In genomic region chr1:231053493-231054162, GRCh38 we compare ENCODE assay signal across 8 cellular contexts. TPM values are rescaled to one million over a fixed set of nuclear protein-coding genes. Genes with fewer than 3 reads are reported as not detected.
DNase-seq lines count a peak whose midpoint lies in the region; ATAC-seq, FAIRE-seq and TF ChIP-seq lines count a peak whose summit lies in the region.

No MANE protein-coding gene starts in this region.

- peak; percentile 85 for TF ChIP-seq EP300 in K562 (IDR thresholded peaks at IDR 0.05; ENCODE audit: low read length)

- no peaks in the 10 kb centered on the region for H3K9me1 ChIP-seq in K562 (ENCODE audit: control insufficient read depth, insufficient read depth, low read length)

- H3K9me3 ChIP-seq in K562 (replicated peaks; ENCODE audit: control insufficient read depth, insufficient read depth, low read depth, low read length): peaks cover 2% of the 10 kb centered on the region; the same call in 1 of the 2 replicates
- no peaks in the 10 kb centered on the region for H3K9me3 ChIP-seq in mucosa of descending colon

- peak in 1 of 2 experiments; percentile 37; a peak in 2 of 4 replicates for TF ChIP-seq RAD21 in K562 (CRISPR knock-in tag; conservative IDR thresholded peaks at IDR 0.05 in 1 of 2, IDR thresholded peaks at IDR 0.05 in 1 of 2)

- peak; percentile 90 for ATAC-seq in GM21367 (IDR thresholded peaks at IDR 0.05; ENCODE audit: unreplicated experiment)
- ATAC-seq in K562: peak; percentile 49
- ATAC-seq in mucosa of descending colon: peak; percentile 56
- no peak for ATAC-seq in T-cell (replicated peaks in 1 of 4)

- WGBS in K562 (ENCODE audit: insufficient coverage, low coverage, missing lambda C conversion rate): 6% methylated on average over 7 of the region's 7 CpGs

- H3K79me2 ChIP-seq in K562 (ENCODE audit: control insufficient read depth, insufficient read depth, low read length): no peaks in the 10 kb centered on the region

- in situ Hi-C loops in K562 (cut with MboI): no loop called here
- in situ Hi-C loops in GM13976 (cut with MboI; ENCODE audit: low sequenced_read_pairs, unreplicated experiment): no loop called here

- no peaks in the 10 kb centered on the region for H4K20me1 ChIP-seq in K562 (replicated peaks; ENCODE audit: control insufficient read depth, insufficient read depth, low read length)

- DNase-seq in Calu3 (peak; percentile 33), MV-4-11 (lab: John Stamatoyannopoulos, UW) (peak; percentile 60), K562 (ENCODE audit: extremely low read depth in 1 of 4, low spot score in 3 of 4) (peak in 2 of 4 experiments; percentile 50 to 85), mucosa of descending colon (peak in 1 of 3 donors; percentile 50), GM13976 (ENCODE audit: low spot score) (no peak), T-cell (no peak), DMS114 treated with DMSO at 0.1 percent for 48 hours (lab: John Stamatoyannopoulos, UW; ENCODE audit: unreplicated experiment) (no peak)

- H3K27me3 Mint-ChIP-seq in Calu3 (ENCODE audit: unreplicated experiment): peaks cover 9% of the 10 kb centered on the region
- H3K27me3 Mint-ChIP-seq in T-cell: peaks cover 8 to 11% of the 10 kb centered on the region in 2 donors

- no peaks in the 10 kb centered on the region for H3K27me3 ChIP-seq in K562 (ENCODE audit: control insufficient read depth in 2 of 2, insufficient read depth in 2 of 2, low read length in 2 of 2)

- peaks cover 37% of the 10 kb centered on the region for H3K4me1 Mint-ChIP-seq in Calu3 (ENCODE audit: low read depth, unreplicated experiment)
- H3K4me1 Mint-ChIP-seq in T-cell: peaks cover 12 to 15% (median 15%) of the 10 kb centered on the region in 3 donors

- POLR2A ChIA-PET in K562 (lab: Yijun Ruan, JAX) (interaction anchor here (0.6 to 1.6 kb wide), 13 partner anchors 10 to 162 kb away, joined by 3 to 20 read pairs (median 4); partner anchors contain the start of gene FAM89A), T-cell (lab: Charles Lee) (no interaction called here)

- H3K4me1 ChIP-seq in K562 (replicated peaks in 1 of 2; ENCODE audit: control insufficient read depth in 2 of 2, insufficient read depth in 2 of 2, low read length in 2 of 2) (peaks cover 7 to 37% of the 10 kb centered on the region in 2 experiments), mucosa of descending colon (ENCODE audit: low read depth) (peaks cover 4% of the 10 kb centered on the region)

- peak overlapping the region; percentile 16 for H3K4me3 Mint-ChIP-seq in Calu3 (ENCODE audit: low read depth, unreplicated experiment)
- H3K4me3 Mint-ChIP-seq in T-cell: no peak overlapping the region

- H3K4me3 ChIP-seq in K562: peak overlapping the region; percentile 6; the same call in 1 of the 2 replicates
- no peak overlapping the region for H3K4me3 ChIP-seq in mucosa of descending colon

- H3K4me2 ChIP-seq in K562 (ENCODE audit: insufficient read depth, low read length): peak overlapping the region; percentile 68

- H3K36me3 Mint-ChIP-seq in Calu3 (ENCODE audit: insufficient read depth, unreplicated experiment) (no peaks in the 10 kb centered on the region), T-cell (no peaks in the 10 kb centered on the region)

- BruUV-seq in Calu3 (replicated peaks; lab: Mats Ljungman, UMichigan) (no TSS peak), K562 (replicated peaks; lab: Mats Ljungman, UMichigan) (no TSS peak)

- TF ChIP-seq POLR2A in K562 (conservative IDR thresholded peaks at IDR 0.05): no peak

- H3K9me3 Mint-ChIP-seq in Calu3 (ENCODE audit: low read depth, unreplicated experiment) (peaks cover 3% of the 10 kb centered on the region), T-cell (no peaks in the 10 kb centered on the region)

- no peaks in the 10 kb centered on the region; the same call in 2 of the 3 replicates for H3K36me3 ChIP-seq in K562 (ENCODE audit: control insufficient read depth, insufficient read depth, low read length)
- no peaks in the 10 kb centered on the region for H3K36me3 ChIP-seq in mucosa of descending colon (ENCODE audit: low read depth)

- FAIRE-seq in K562 (lab: Jason Lieb, UNC): no peak

- intact Hi-C loops in Calu3 (cut with micrococcal nuclease; ENCODE audit: unreplicated experiment): loop anchor here (5.0 kb wide), 1 partner anchor 89 kb away; no protein-coding TSS in a partner anchor
- intact Hi-C loops in K562 (cut with micrococcal nuclease): loop anchor here (1.0 kb wide), 1 partner anchor 12 kb away; no protein-coding TSS in a partner anchor
- intact Hi-C loops in mucosa of descending colon (cut with DNase I, micrococcal nuclease): no loop called here

- H3K9ac ChIP-seq in K562 (ENCODE audit: insufficient read depth in 1 of 2, low read depth in 2 of 2, low read length in 2 of 2): peak overlapping the region; percentile 57 to 59; a peak in 3 of 4 replicates

- no peak overlapping the region for H3K27ac Mint-ChIP-seq in Calu3 (ENCODE audit: unreplicated experiment)
- no peak overlapping the region for H3K27ac Mint-ChIP-seq in T-cell

- CTCF ChIA-PET in Calu3 (lab: Charles Lee): interaction anchor here (0.7 kb wide), 1 partner anchor 153 kb away, joined by 3 read pairs; no protein-coding TSS in a partner anchor
- CTCF ChIA-PET in K562 (lab: Yijun Ruan, JAX; ENCODE audit: low intra/inter-chr PET ratio): no interaction called here
- CTCF ChIA-PET in T-cell (lab: Charles Lee): no interaction called here

- TF ChIP-seq CTCF in Calu3 (IDR thresholded peaks at IDR 0.05; ENCODE audit: unreplicated experiment): no peak
- 0 out of 6 replicates have a peak, but pooled peaks of 1 of the 3 experiments have one; percentile 3 for TF ChIP-seq CTCF in K562 (IDR thresholded peaks at IDR 0.05 in 2 of 3, conservative IDR thresholded peaks at IDR 0.05 in 1 of 3; ENCODE audit: insufficient read depth in 2 of 3, low read depth in 1 of 3, low read length in 3 of 3)
- TF ChIP-seq CTCF in mucosa of descending colon (IDR thresholded peaks at IDR 0.05): no peak
- no peak for TF ChIP-seq CTCF in GM13976 (IDR thresholded peaks at IDR 0.05; ENCODE audit: borderline replicate concordance, control extremely low read depth, extremely low read depth, insufficient read depth, missing control alignments)

- H3K27ac ChIP-seq in K562 (ENCODE audit: extremely low read depth, low read depth, low read length): peak overlapping the region; percentile 32

- H2AFZ ChIP-seq in K562 (ENCODE audit: low read depth, low read length): peak overlapping the region; percentile 57

TF ChIP-seq in K562, 482 proteins besides CTCF, POLR2A, EP300 and RAD21 (continues in another document):
- TF ChIP-seq ZC3H8 (IDR thresholded peaks at IDR 0.05) (no peak), FOXK2 (conservative IDR thresholded peaks at IDR 0.05 in 1 of 2, IDR thresholded peaks at IDR 0.05 in 1 of 2; ENCODE audit: low read depth in 2 of 2) (peak in 1 of 2 experiments; percentile 40; a peak in 1 of 4 replicates), MBD1 (CRISPR knock-in tag; IDR thresholded peaks at IDR 0.05) (no peak), SMARCC2 (IDR thresholded peaks at IDR 0.05; ENCODE audit: low read depth) (peak; percentile 39; the same call in 1 of the 2 replicates), NR2C1 (IDR thresholded peaks at IDR 0.05) (no peak), NR2C1 (tag; IDR thresholded peaks at IDR 0.05) (no peak), SAFB (IDR thresholded peaks at IDR 0.05; ENCODE audit: borderline replicate concordance, low read depth, low read length) (no peak)
- TF ChIP-seq, protein P1, sequence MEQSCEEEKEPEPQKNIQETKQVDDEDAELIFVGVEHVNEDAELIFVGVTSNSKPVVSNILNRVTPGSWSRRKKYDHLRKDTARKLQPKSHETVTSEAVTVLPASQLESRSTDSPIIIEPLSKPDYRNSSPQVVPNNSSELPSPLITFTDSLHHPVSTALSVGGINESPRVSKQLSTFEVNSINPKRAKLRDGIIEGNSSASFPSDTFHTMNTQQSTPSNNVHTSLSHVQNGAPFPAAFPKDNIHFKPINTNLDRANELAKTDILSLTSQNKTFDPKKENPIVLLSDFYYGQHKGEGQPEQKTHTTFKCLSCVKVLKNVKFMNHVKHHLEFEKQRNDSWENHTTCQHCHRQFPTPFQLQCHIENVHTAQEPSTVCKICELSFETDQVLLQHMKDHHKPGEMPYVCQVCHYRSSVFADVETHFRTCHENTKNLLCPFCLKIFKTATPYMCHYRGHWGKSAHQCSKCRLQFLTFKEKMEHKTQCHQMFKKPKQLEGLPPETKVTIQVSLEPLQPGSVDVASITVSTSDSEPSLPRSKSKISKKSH (CRISPR knock-in tag; IDR thresholded peaks at IDR 0.05): no peak

RNA-seq across cellular contexts. Expression of gene FAM89A, which starts 13.6 kb away (rescaled TPM):
- total RNA-seq in Calu3 (2022) (12.3 and 16.8 TPM in 2 replicates), K562 (2014; rRNA removed) (66.2 TPM in 2 replicates), K562 (2014; rRNA removed; fragmentation: Illumina TruSeq; extraction: Trizol) (43.3 and 43.5 TPM in 2 replicates), K562 (2015; rRNA removed; fragmentation: Illumina TruSeq; extraction: Trizol) (25.1 and 29.3 TPM in 2 replicates), K562 (2021) (56.5 and 56.9 TPM in 2 replicates), mucosa of descending colon (1 to 10 TPM; 2.2 to 4.4 (median 3.0) TPM), T-cell (1 to 10 TPM; 3.0 to 9.5 (median 7.6) TPM)
- total RNA-seq in K562 (2011; cell fraction: chromatin; rRNA removed; ENCODE audit: low replicate concordance): 18.2 and 25.0 TPM in 2 replicates
- total RNA-seq in K562 (2011; cell fraction: nucleolus; rRNA removed): 12.5 and 13.6 TPM in 2 replicates
- 18.5 and 25.7 TPM in 2 replicates for total RNA-seq in K562 (2011; cell fraction: nucleoplasm; rRNA removed)
- polyA plus RNA-seq in K562 (2011; rRNA removed) (25.6 and 45.4 TPM in 2 replicates), K562 (2014; fragmentation: Illumina TruSeq; extraction: Trizol) (41.0 and 42.1 TPM in 2 replicates), K562 (2014; fragmentation: Nextera tagmentation; extraction: Ambion mirVana) (10 to 100 TPM in 1 of 2 experiments, 1 to 10 TPM in 1; 8.7 to 13.3 TPM), K562 (2014; rRNA removed) (54.5 and 56.0 TPM in 2 replicates)
- polyA plus RNA-seq in K562 (2011; cell fraction: cytosol; rRNA removed): 26.9 and 37.2 TPM in 2 replicates
- 11.3 and 14.9 TPM in 2 replicates for polyA plus RNA-seq in K562 (2011; cell fraction: nucleus; rRNA removed)
- 41.1 and 110 TPM in 2 replicates for polyA plus RNA-seq in K562 (2012)
- polyA minus RNA-seq in K562 (2011; rRNA and poly(A)+ RNA removed): 21.1 and 30.9 TPM in 2 replicates
- 6.7 and 15.0 TPM in 2 replicates for polyA minus RNA-seq in K562 (2011; cell fraction: cytosol; rRNA and poly(A)+ RNA removed)
- 8.4 and 9.6 TPM in 2 replicates for polyA minus RNA-seq in K562 (2011; cell fraction: nucleus; rRNA and poly(A)+ RNA removed)

Comparison
In these comparisons a context has a peak if more than half of its experiments do, and no peak if none do; other contexts are left out.
1. DNase-seq: peak in Calu3 (single experiment) and MV-4-11 (single experiment); none in GM13976 (single experiment), T-cell (0 of 34) and DMS114 treated with DMSO at 0.1 percent for 48 hours (single experiment).
2. ATAC-seq: peak in GM21367 (single experiment), K562 (single experiment) and mucosa of descending colon (single experiment); none in T-cell (0 of 4).
3. intact Hi-C loops: an anchor here in Calu3 (5.0 kb wide) and K562 (1.0 kb wide); none called in mucosa of descending colon.